Comparison of ENCODE assay signal across 22 cellular contexts in the genomic region with DNA sequence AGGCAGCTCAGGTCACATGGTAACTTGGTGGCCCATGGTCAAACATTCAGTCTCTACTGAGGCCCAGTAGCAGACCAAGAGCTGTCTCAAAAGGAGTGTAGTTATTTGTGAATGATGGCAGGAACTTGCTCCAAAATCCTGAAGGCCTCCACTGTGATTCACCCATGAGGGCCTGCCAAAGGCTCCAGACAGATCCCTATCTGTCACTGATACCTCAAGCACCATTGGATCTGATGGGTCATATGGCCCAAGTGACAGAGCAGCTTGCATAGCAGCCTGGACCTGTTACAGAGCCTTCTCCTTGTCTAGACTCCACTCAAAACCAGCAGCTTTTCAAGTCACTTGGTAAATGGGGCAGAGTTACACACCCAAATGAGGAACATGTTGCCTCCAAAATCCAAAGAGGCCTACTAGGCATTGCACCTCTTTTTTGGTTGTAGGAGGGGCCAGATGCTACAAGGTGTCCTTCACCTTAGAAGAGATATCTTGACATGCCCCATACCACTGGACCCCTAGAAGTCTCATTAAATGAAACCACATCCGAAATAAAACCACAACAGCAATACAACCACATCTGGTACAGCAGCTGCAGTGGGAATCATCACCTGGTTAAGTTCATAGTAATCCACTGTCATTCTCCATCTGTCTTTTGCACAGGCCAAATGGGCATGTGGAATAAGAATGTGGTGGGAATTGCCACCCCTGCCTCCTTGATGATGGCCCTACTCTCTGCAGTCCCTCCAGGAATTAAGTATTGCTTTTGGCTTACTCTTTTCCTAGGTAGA.
DNase-seq lines count a peak whose midpoint lies in the region; ATAC-seq and TF ChIP-seq lines count a peak whose summit lies in the region.
"Had no signal": no experiment of that assay in that cellular context is flagged by ENCODE, and none has a peak within 500 bp of the region (broad histone marks: within the 10 kb centered on the region; RNA-seq: fewer than 3 reads in every experiment).

No MANE protein-coding gene starts in this region.

- H3K27ac ChIP-seq in adrenal gland (no peak overlapping the region), parathyroid adenoma (peak overlapping the region; percentile 26)

- no peak overlapping the region for H3K4me2 ChIP-seq in parathyroid adenoma (ENCODE audit: low read length)

- H3K9ac ChIP-seq in parathyroid adenoma, result no peak overlapping the region

- intact Hi-C loops in adrenal gland (cut with DNase I), result no loop called here

- no peak for TF ChIP-seq POLR2A in adrenal gland (IDR thresholded peaks at IDR 0.05)

- H3K4me3 ChIP-seq in Jurkat, Clone E6-1 (ENCODE audit: low read length), result no peak overlapping the region
- H3K4me3 ChIP-seq in adrenal gland (no peak overlapping the region), parathyroid adenoma (ENCODE audit: low read depth, low read length) (no peak overlapping the region)

- no peak for ATAC-seq in HG02759 (IDR thresholded peaks at IDR 0.05; ENCODE audit: unreplicated experiment)
- ATAC-seq: SK-N-SH treated with all-trans-retinoic acid at 6 μM for 48 hours had no signal

- H3K4me1 ChIP-seq in adrenal gland (replicated peaks in 1 of 2) (no peaks in the 10 kb centered on the region), parathyroid adenoma (peaks cover 43% of the 10 kb centered on the region)

- H2AFZ ChIP-seq in parathyroid adenoma, result peak overlapping the region; percentile 52

- TF ChIP-seq CTCF in adrenal gland (IDR thresholded peaks at IDR 0.05) (no peak), parathyroid adenoma (IDR thresholded peaks at IDR 0.05) (no peak), GM10266 (IDR thresholded peaks at IDR 0.05; ENCODE audit: control insufficient read depth, insufficient read depth, low read depth, missing control alignments) (no peak)

- DNase-seq in NCI-H2171 treated with DMSO at 0.1 percent for 48 hours (lab: John Stamatoyannopoulos, UW), result peak; percentile 25
- no peak for DNase-seq in NCI-H2171 (lab: John Stamatoyannopoulos, UW)
- DNase-seq in Jurkat, Clone E6-1 (ENCODE audit: low read depth, low spot score), result peak; percentile 76
- DNase-seq in adrenal gland, result peak in 4 of 7 donors; percentile 21 to 38 (median 28)
- DNase-seq in activated naive CD4-positive, alpha-beta T cell (lab: John Stamatoyannopoulos, UW), result no peak
- no peak for DNase-seq in GM10266 (ENCODE audit: extremely low spot score)
- DNase-seq: 8988T; Calu3; CD4-positive, alpha-beta memory T cell; HCEC 1CT; KBM-7; NCI-H1048; NCI-H1436 treated with DMSO at 0.1 percent for 48 hours; NCI-H2029; NCI-H526 treated with DMSO at 0.1 percent for 48 hours; OCI-M1; RPMI8226; SIG-M5; T-cell had no signal

- no peaks in the 10 kb centered on the region for H3K9me3 ChIP-seq in adrenal gland (replicated peaks in 1 of 3)
- H3K9me3 ChIP-seq in parathyroid adenoma (ENCODE audit: control insufficient read depth, low read length), result no peaks in the 10 kb centered on the region

- 54 to 100% (median 93%) methylated on average over 1 of the region's 1 CpG for WGBS in adrenal gland, 4 donors

- H3K36me3 ChIP-seq in adrenal gland (replicated peaks in 1 of 2) (no peaks in the 10 kb centered on the region), parathyroid adenoma (ENCODE audit: control insufficient read depth, insufficient read depth, low read length) (no peaks in the 10 kb centered on the region)

- no peaks in the 10 kb centered on the region for H3K27me3 ChIP-seq in adrenal gland
- no peaks in the 10 kb centered on the region for H3K27me3 ChIP-seq in parathyroid adenoma (ENCODE audit: control insufficient read depth, insufficient read depth, low read length)

- H3K79me2 ChIP-seq in parathyroid adenoma, result no peaks in the 10 kb centered on the region

Comparison
In these comparisons a context has a peak if more than half of its experiments do, and no peak if none do; other contexts are left out.
1. DNase-seq: peak in NCI-H2171 treated with DMSO at 0.1 percent for 48 hours (single experiment), Jurkat, Clone E6-1 (single experiment) and adrenal gland (4 of 7); none in NCI-H2171 (single experiment), activated naive CD4-positive, alpha-beta T cell (0 of 4) and GM10266 (single experiment).